ENCODE assay signal across 10 cellular contexts in genomic region chr15:99717129-99718024, GRCh38. TPM values are rescaled to one million over a fixed set of nuclear protein-coding genes. Genes with fewer than 3 reads are reported as not detected.
DNase-seq lines count a peak whose midpoint lies in the region; ATAC-seq, FAIRE-seq and TF ChIP-seq lines count a peak whose summit lies in the region.
"Had no signal": no experiment of that assay in that cellular context is flagged by ENCODE, and none has a peak within 500 bp of the region (broad histone marks: within the 10 kb centered on the region; RNA-seq: fewer than 3 reads in every experiment).

No MANE protein-coding gene starts in this region.

- no peaks in the 10 kb centered on the region for H3K9me3 ChIP-seq in WERI-Rb-1 (ENCODE audit: severe bottlenecking)
- no peaks in the 10 kb centered on the region for H3K9me3 ChIP-seq in muscle layer of colon (ENCODE audit: low read length)

- no peak; the same call in 1 of the 2 replicates for TF ChIP-seq POLR2A in GM12891 (IDR thresholded peaks at IDR 0.05; ENCODE audit: low read depth, low read length)

- no peaks in the 10 kb centered on the region for H3K27me3 ChIP-seq in WERI-Rb-1 (ENCODE audit: insufficient read depth, low read depth, severe bottlenecking)
- no peaks in the 10 kb centered on the region for H3K27me3 ChIP-seq in muscle layer of colon (ENCODE audit: control insufficient read depth in 1 of 2, insufficient read depth in 2 of 2, low read length in 2 of 2)

- ATAC-seq in GM21529 (IDR thresholded peaks at IDR 0.05; ENCODE audit: unreplicated experiment), result peak; percentile 61

- H3K27ac ChIP-seq in WERI-Rb-1 (no peak overlapping the region), muscle layer of colon (ENCODE audit: low read depth, low read length) (peak overlapping the region; percentile 41)
- H3K27ac ChIP-seq: VCaP had no signal

- DNase-seq in GM12891 (ENCODE audit: insufficient read length, low spot score) (peak; percentile 33), WERI-Rb-1 (peak; percentile 25), occipital lobe (lab: John Stamatoyannopoulos, UW) (no peak), NK-92 (lab: John Stamatoyannopoulos, UW; ENCODE audit: unreplicated experiment) (no peak), AG08396 (ENCODE audit: low spot score) (no peak), frontal cortex (ENCODE audit: low spot score in 2 of 2) (no peak)
- DNase-seq: DMS79 treated with DMSO at 0.1 percent for 48 hours had no signal

- no peak for TF ChIP-seq CTCF in WERI-Rb-1 (IDR thresholded peaks at IDR 0.05; ENCODE audit: low read depth, low read length)

- peaks cover 14% of the 10 kb centered on the region for H3K4me1 ChIP-seq in muscle layer of colon (ENCODE audit: insufficient read depth, low read length)

- H3K9ac ChIP-seq in muscle layer of colon (ENCODE audit: low read length), result no peak overlapping the region

- FAIRE-seq in GM12891 (lab: Jason Lieb, UNC) (peak; percentile 84), frontal cortex (lab: Jason Lieb, UNC) (no peak)

- H3K36me3 ChIP-seq in WERI-Rb-1, result peaks cover 20% of the 10 kb centered on the region
- peaks cover 8% of the 10 kb centered on the region for H3K36me3 ChIP-seq in muscle layer of colon (ENCODE audit: insufficient read depth, low read length)

- H3K4me3 ChIP-seq in WERI-Rb-1 (ENCODE audit: low read depth, low read length), result no peak overlapping the region
- peak overlapping the region in 1 of 2 donors; percentile 11 for H3K4me3 ChIP-seq in muscle layer of colon (ENCODE audit: low read depth in 1 of 2, low read length in 2 of 2)

TF ChIP-seq in GM12891, 5 proteins besides CTCF, POLR2A, EP300 and RAD21:
- TF ChIP-seq PAX5 (IDR thresholded peaks at IDR 0.05; ENCODE audit: insufficient read depth, low read length, severe bottlenecking) (no peak), POU2F2 (IDR thresholded peaks at IDR 0.05; ENCODE audit: low read depth, low read length) (no peak), TAF1 (IDR thresholded peaks at IDR 0.05; ENCODE audit: low read depth, low read length) (no peak), POLR2AphosphoS5 (IDR thresholded peaks at IDR 0.05; ENCODE audit: low read depth, low read length) (no peak; the same call in none of the 2 replicates), SPI1 (IDR thresholded peaks at IDR 0.05; ENCODE audit: low read depth, low read length) (no peak)

RNA-seq across cellular contexts. Expression of gene LYSMD4, which starts 15.9 kb away (rescaled TPM):
- 4.5 TPM for polyA plus RNA-seq in GM12891 (2012; ENCODE audit: low read depth, missing spikeins)
- total RNA-seq in occipital lobe (23.9 TPM), frontal cortex (15.5 TPM)

Comparison
In these comparisons a context has a peak if more than half of its experiments do, and no peak if none do; other contexts are left out.
1. DNase-seq: peak in GM12891 (single experiment) and WERI-Rb-1 (single experiment); none in occipital lobe (single experiment), NK-92 (single experiment), AG08396 (single experiment) and frontal cortex (0 of 2).